In the genomic region with DNA sequence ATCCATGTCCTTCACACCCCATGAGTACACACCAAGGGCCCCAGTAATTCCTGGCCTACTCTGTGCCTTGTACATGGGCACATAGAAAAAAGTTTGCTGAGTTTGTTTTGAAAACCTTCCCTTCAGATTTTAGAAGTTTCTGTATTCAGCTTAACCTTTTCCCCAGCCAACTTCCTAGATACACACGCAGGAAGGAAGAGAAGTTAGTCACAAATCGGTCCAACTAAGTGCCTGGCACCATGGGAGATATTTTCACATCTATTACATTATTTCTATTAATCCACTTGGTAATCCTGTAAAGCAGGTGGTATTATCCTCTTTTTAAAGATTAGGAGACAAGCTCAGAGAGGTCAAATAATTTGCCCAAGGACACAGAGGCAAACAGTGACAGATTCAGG, we compare ENCODE assay signal across 11 cellular contexts. TPM values are rescaled to one million over a fixed set of nuclear protein-coding genes. Genes with fewer than 3 reads are reported as not detected.
DNase-seq lines count a peak whose midpoint lies in the region; TF ChIP-seq lines count a peak whose summit lies in the region.
"Had no signal": no experiment of that assay in that cellular context is flagged by ENCODE, and none has a peak within 500 bp of the region (broad histone marks: within the 10 kb centered on the region; RNA-seq: fewer than 3 reads in every experiment).

No MANE protein-coding gene starts in this region.

- H3K4me1 ChIP-seq in mesodermal cell (ENCODE audit: control insufficient read depth, insufficient read depth, low read length, poor library complexity, severe bottlenecking) (peaks cover 7% of the 10 kb centered on the region), subcutaneous abdominal adipose tissue (ENCODE audit: control insufficient read depth in 5 of 5, insufficient read depth in 5 of 5, low read length in 5 of 5) (peaks cover 7 to 49% (median 35%) of the 10 kb centered on the region in 5 donors)

- peak overlapping the region; percentile 20 for H3K4me3 Mint-ChIP-seq in activated CD4-positive, alpha-beta T cell treated with anti-CD3 and anti-CD28 coated beads, Interleukin-2, amount 10 ng/mL, durations not matched to agents 24 days and 14 days
- no peak overlapping the region for H3K4me3 Mint-ChIP-seq in MCF 10A (ENCODE audit: unreplicated experiment)

- POLR2A ChIA-PET in MCF 10A (lab: Yijun Ruan, JAX), result interaction anchor here (0.5 to 3.1 kb wide), 15 partner anchors 10 to 249 kb away, joined by 3 to 30 read pairs (median 6); partner anchors contain the start of genes MORC2, RNF185, SELENOM and TUG1

- no peaks in the 10 kb centered on the region for H3K27me3 Mint-ChIP-seq in activated CD4-positive, alpha-beta T cell treated with anti-CD3 and anti-CD28 coated beads, Interleukin-2, amount 10 ng/mL, durations not matched to agents 24 days and 14 days
- H3K27me3 Mint-ChIP-seq in MCF 10A (ENCODE audit: insufficient read depth, unreplicated experiment), result no peaks in the 10 kb centered on the region

- CTCF ChIA-PET in MCF 10A (lab: Yijun Ruan, JAX), result interaction anchor here (0.7 to 4.8 kb wide), 9 partner anchors 9 to 154 kb away, joined by 3 to 49 read pairs (median 5); partner anchors contain the start of gene RNF185

- H3K27ac ChIP-seq in mesodermal cell (ENCODE audit: low read depth, low read length, severe bottlenecking) (peak overlapping the region; percentile 23), subcutaneous abdominal adipose tissue (ENCODE audit: low read depth, low read length) (peak overlapping the region; percentile 92)

- no peaks in the 10 kb centered on the region for H3K9me3 Mint-ChIP-seq in activated CD4-positive, alpha-beta T cell treated with anti-CD3 and anti-CD28 coated beads, Interleukin-2, amount 10 ng/mL, durations not matched to agents 24 days and 14 days
- no peaks in the 10 kb centered on the region for H3K9me3 Mint-ChIP-seq in MCF 10A (ENCODE audit: unreplicated experiment)

- no peak for DNase-seq in activated CD4-positive, alpha-beta T cell treated with anti-CD3 and anti-CD28 coated beads, Interleukin-2, amount 10 ng/mL, durations not matched to agents 24 days and 14 days
- no peak for DNase-seq in activated CD4-positive, alpha-beta T cell treated with anti-CD3 and anti-CD28 coated beads for 48 hours
- no peak for DNase-seq in MCF 10A (ENCODE audit: unreplicated experiment)
- no peak for DNase-seq in activated CD8-positive, alpha-beta memory T cell treated with anti-CD3 and anti-CD28 coated beads, Interleukin-2, amount 50 U/mL, for 48 hours
- DNase-seq in NCI-H1930 (lab: John Stamatoyannopoulos, UW), result no peak
- no peak for DNase-seq in HuH-7 (ENCODE audit: low spot score)
- DNase-seq: IMR-90, tibial artery had no signal

- peaks cover 10% of the 10 kb centered on the region for H3K36me3 Mint-ChIP-seq in activated CD4-positive, alpha-beta T cell treated with anti-CD3 and anti-CD28 coated beads, Interleukin-2, amount 10 ng/mL, durations not matched to agents 24 days and 14 days (ENCODE audit: low read depth)
- peaks cover 14% of the 10 kb centered on the region for H3K36me3 Mint-ChIP-seq in MCF 10A (ENCODE audit: insufficient read depth, unreplicated experiment)

- 100% methylated on average over 1 of the region's 2 CpGs; no CpG with 5 or more reads in 1 of the 2 experiments for WGBS in mesodermal cell (ENCODE audit: insufficient coverage in 2 of 2), 2 experiments

- BruUV-seq in MCF 10A (replicated peaks; lab: Mats Ljungman, UMichigan), result no TSS peak

- H3K36me3 ChIP-seq in mesodermal cell (ENCODE audit: control insufficient read depth, insufficient read depth, low read length) (peaks cover 16% of the 10 kb centered on the region), subcutaneous abdominal adipose tissue (ENCODE audit: control insufficient read depth in 5 of 5, insufficient read depth in 5 of 5, low read length in 5 of 5) (peaks cover 0 to 2% (median 0%) of the 10 kb centered on the region in 5 donors)
- H3K36me3 ChIP-seq: tibial artery had no signal

- TF ChIP-seq CTCF in MCF 10A (IDR thresholded peaks at IDR 0.05; ENCODE audit: unreplicated experiment), result no peak

- H3K9me3 ChIP-seq in mesodermal cell (ENCODE audit: control insufficient read depth, low read length) (no peaks in the 10 kb centered on the region), subcutaneous abdominal adipose tissue (ENCODE audit: control insufficient read depth in 5 of 5, low read length in 5 of 5) (no peaks in the 10 kb centered on the region)
- H3K9me3 ChIP-seq: A549, tibial artery had no signal

- no peak overlapping the region for H3K4me3 ChIP-seq in mesodermal cell (ENCODE audit: extremely low read depth, insufficient read depth, low read length, poor library complexity, severe bottlenecking)
- H3K4me3 ChIP-seq in subcutaneous abdominal adipose tissue (ENCODE audit: low read depth in 1 of 5, low read length in 5 of 5), result no peak overlapping the region
- H3K4me3 ChIP-seq: A549, tibial artery had no signal

- H3K9ac ChIP-seq in subcutaneous abdominal adipose tissue (ENCODE audit: low read length in 5 of 5), result peak overlapping the region; percentile 21 to 73 (median 55)

- intact Hi-C loops in activated CD4-positive, alpha-beta T cell treated with anti-CD3 and anti-CD28 coated beads, Interleukin-2, amount 10 ng/mL, durations not matched to agents 24 days and 14 days (cut with micrococcal nuclease), result no loop called here
- intact Hi-C loops in MCF 10A (cut with micrococcal nuclease), result no loop called here

- H3K4me1 Mint-ChIP-seq in activated CD4-positive, alpha-beta T cell treated with anti-CD3 and anti-CD28 coated beads, Interleukin-2, amount 10 ng/mL, durations not matched to agents 24 days and 14 days, result peaks cover 49% of the 10 kb centered on the region
- H3K4me1 Mint-ChIP-seq in MCF 10A (ENCODE audit: insufficient read depth, unreplicated experiment), result peaks cover 20% of the 10 kb centered on the region

- peak overlapping the region; percentile 35 for H3K27ac Mint-ChIP-seq in activated CD4-positive, alpha-beta T cell treated with anti-CD3 and anti-CD28 coated beads, Interleukin-2, amount 10 ng/mL, durations not matched to agents 24 days and 14 days
- H3K27ac Mint-ChIP-seq in MCF 10A (ENCODE audit: low read depth, unreplicated experiment), result peak overlapping the region; percentile 94

- H3K27me3 ChIP-seq in subcutaneous abdominal adipose tissue (ENCODE audit: control insufficient read depth in 5 of 5, insufficient read depth in 4 of 5, low read length in 5 of 5), result no peaks in the 10 kb centered on the region
- H3K27me3 ChIP-seq: tibial artery had no signal

RNA-seq across cellular contexts. Expression of gene LIMK2, which starts 5.8 kb away (rescaled TPM):
- 34.2 and 35.9 TPM in 2 replicates for total RNA-seq in activated CD4-positive, alpha-beta T cell treated with anti-CD3 and anti-CD28 coated beads, Interleukin-2, amount 10 ng/mL, durations not matched to agents 24 days and 14 days
- total RNA-seq in MCF 10A (2022), result 74.4 and 126 TPM in 2 replicates
- polyA plus RNA-seq in mesodermal cell (2013, experiment 1 of 2), result 36.4 TPM
- 33.4 TPM for polyA plus RNA-seq in mesodermal cell (2013, experiment 2 of 2)

RNA-seq across cellular contexts. Expression of gene RNF185, which starts 57.9 kb away (rescaled TPM):
- total RNA-seq in activated CD4-positive, alpha-beta T cell treated with anti-CD3 and anti-CD28 coated beads, Interleukin-2, amount 10 ng/mL, durations not matched to agents 24 days and 14 days, result 17.0 and 19.4 TPM in 2 replicates
- 34.6 and 44.8 TPM in 2 replicates for total RNA-seq in MCF 10A (2022)
- 21.8 TPM for polyA plus RNA-seq in mesodermal cell (2013, experiment 1 of 2)
- 20.5 TPM for polyA plus RNA-seq in mesodermal cell (2013, experiment 2 of 2)
